In the genomic region with DNA sequence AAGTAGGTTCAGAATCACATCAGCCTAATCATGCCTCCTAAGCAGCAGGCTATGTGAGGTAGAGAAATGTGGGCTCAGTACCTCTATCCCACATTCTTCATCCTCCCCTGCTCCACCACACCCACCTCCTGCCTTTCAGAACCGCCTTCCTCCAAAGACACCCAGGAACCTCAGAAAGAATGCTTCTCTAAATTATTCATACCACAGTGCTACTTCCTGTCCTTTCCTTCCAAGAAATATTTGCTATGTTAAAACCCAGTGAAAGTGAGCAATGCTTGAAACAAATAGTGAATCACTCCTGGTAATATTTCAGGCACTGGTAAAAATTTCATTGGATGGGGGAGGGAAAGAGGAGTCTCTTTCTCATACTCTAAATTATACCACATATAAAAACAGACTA, we compare ENCODE assay signal across 8 cellular contexts. TPM values are rescaled to one million over a fixed set of nuclear protein-coding genes. Genes with fewer than 3 reads are reported as not detected.
DNase-seq lines count a peak whose midpoint lies in the region; ATAC-seq and TF ChIP-seq lines count a peak whose summit lies in the region.

No MANE protein-coding gene starts in this region.

- H3K36me3 Mint-ChIP-seq in activated T-helper 17 cell treated with anti-CD3 and anti-CD28 coated beads, Interleukin-2, amount 50 U/mL, for 72 hours (ENCODE audit: low read depth): no peaks in the 10 kb centered on the region

- H3K4me3 Mint-ChIP-seq in activated T-helper 17 cell treated with anti-CD3 and anti-CD28 coated beads, Interleukin-2, amount 50 U/mL, for 72 hours: peak overlapping the region; percentile 72

- intact Hi-C loops in upper lobe of right lung (cut with DNase I): no loop called here

- H3K27me3 Mint-ChIP-seq in activated T-helper 17 cell treated with anti-CD3 and anti-CD28 coated beads, Interleukin-2, amount 50 U/mL, for 72 hours: no peaks in the 10 kb centered on the region

- H3K27me3 ChIP-seq in upper lobe of right lung: no peaks in the 10 kb centered on the region

- TF ChIP-seq CTCF in upper lobe of right lung (IDR thresholded peaks at IDR 0.05): no peak

- H3K9me3 Mint-ChIP-seq in activated T-helper 17 cell treated with anti-CD3 and anti-CD28 coated beads, Interleukin-2, amount 50 U/mL, for 72 hours: no peaks in the 10 kb centered on the region

- H3K27ac Mint-ChIP-seq in activated T-helper 17 cell treated with anti-CD3 and anti-CD28 coated beads, Interleukin-2, amount 50 U/mL, for 72 hours: peak overlapping the region; percentile 16

- no peaks in the 10 kb centered on the region for H3K9me3 ChIP-seq in upper lobe of right lung

- H3K36me3 ChIP-seq in upper lobe of right lung: no peaks in the 10 kb centered on the region

- no peak overlapping the region for H3K4me3 ChIP-seq in upper lobe of right lung

- DNase-seq in stimulated activated CD4-positive, alpha-beta T cell treated with anti-CD3 and anti-CD28 coated beads, Interleukin-12 subunit alpha, Interleukin-12 subunit beta, amount 100 ng/mL, for 4 hours: peak; percentile 18
- DNase-seq in stimulated activated CD4-positive, alpha-beta T cell treated with anti-CD3 and anti-CD28 coated beads, Interleukin-4, amount 100 ng/mL, for 4 hours: no peak
- DNase-seq in iPS-NIHi11 (ENCODE audit: low spot score) (peak; percentile 43), upper lobe of right lung (no peak), NOMO-1 treated with dmso at 0.1 percent for 144 hours (lab: John Stamatoyannopoulos, UW; ENCODE audit: unreplicated experiment) (no peak), mucosa of gallbladder (ENCODE audit: low spot score) (no peak)

- H3K4me1 Mint-ChIP-seq in activated T-helper 17 cell treated with anti-CD3 and anti-CD28 coated beads, Interleukin-2, amount 50 U/mL, for 72 hours: peaks cover 35% of the 10 kb centered on the region

- H3K4me1 ChIP-seq in upper lobe of right lung: peaks cover 14% of the 10 kb centered on the region

- peak; percentile 73 for ATAC-seq in activated T-helper 17 cell treated with anti-CD3 and anti-CD28 coated beads, Interleukin-2, amount 50 U/mL, for 72 hours (replicated peaks)
- ATAC-seq in upper lobe of right lung: peak; percentile 76
- ATAC-seq in HG02610 (IDR thresholded peaks at IDR 0.05; ENCODE audit: unreplicated experiment): no peak

- H3K27ac ChIP-seq in upper lobe of right lung: no peak overlapping the region

RNA-seq across cellular contexts. Expression of gene CREB1, which starts 24.0 kb away (rescaled TPM):
- 10 to 100 TPM; 84.2 to 97.5 TPM for total RNA-seq in activated T-helper 17 cell treated with anti-CD3 and anti-CD28 coated beads, Interleukin-2, amount 50 U/mL, for 72 hours
- total RNA-seq in upper lobe of right lung (60.2 TPM), mucosa of gallbladder (65.4 TPM)

Comparison
In these comparisons a context has a peak if more than half of its experiments do, and no peak if none do; other contexts are left out.
1. DNase-seq: peak in stimulated activated CD4-positive, alpha-beta T cell treated with anti-CD3 and anti-CD28 coated beads, Interleukin-12 subunit alpha, Interleukin-12 subunit beta, amount 100 ng/mL, for 4 hours (single experiment) and iPS-NIHi11 (single experiment); none in stimulated activated CD4-positive, alpha-beta T cell treated with anti-CD3 and anti-CD28 coated beads, Interleukin-4, amount 100 ng/mL, for 4 hours (0 of 2), upper lobe of right lung (single experiment), NOMO-1 treated with dmso at 0.1 percent for 144 hours (single experiment) and mucosa of gallbladder (single experiment).